ENCODE assay signal across 20 cellular contexts in genomic region chr12:63323942-63324341, GRCh38.
DNase-seq lines count a peak whose midpoint lies in the region; TF ChIP-seq lines count a peak whose summit lies in the region.
"Had no signal": no experiment of that assay in that cellular context is flagged by ENCODE, and none has a peak within 500 bp of the region (broad histone marks: within the 10 kb centered on the region; RNA-seq: fewer than 3 reads in every experiment).

No MANE protein-coding gene starts in this region.

- no peaks in the 10 kb centered on the region; the same call in 1 of the 2 replicates for H3K4me1 ChIP-seq in HEK293 (ENCODE audit: control insufficient read depth, insufficient read depth, low read length)
- peaks cover 7% of the 10 kb centered on the region for H3K4me1 ChIP-seq in neural progenitor cell
- H3K4me1 ChIP-seq: A549; BLaER1 treated with 17β-estradiol and CSF1 and Interleukin-3, amounts not matched to agents 10 nM and 100 nM; Caco-2 had no signal

- H3K9me3 Mint-ChIP-seq in neural progenitor cell = peaks cover 3% of the 10 kb centered on the region
- H3K9me3 Mint-ChIP-seq: CD4-positive, alpha-beta T cell; CD8-positive, alpha-beta T cell had no signal

- TF ChIP-seq CTCF in HEK293 (tag by site-specific recombination; IDR thresholded peaks at IDR 0.05) (no peak), neural progenitor cell (IDR thresholded peaks at IDR 0.05) (no peak)

- CTCF ChIA-PET in HEK293 (lab: Yijun Ruan, JAX) = no interaction called here

- H3K79me2 ChIP-seq in neural progenitor cell (ENCODE audit: low read depth) = no peaks in the 10 kb centered on the region

- H3K36me3 ChIP-seq in HEK293 (ENCODE audit: control insufficient read depth in 2 of 2, insufficient read depth in 1 of 2, low read length in 2 of 2) (no peaks in the 10 kb centered on the region), neural progenitor cell (no peaks in the 10 kb centered on the region)
- H3K36me3 ChIP-seq: BLaER1 treated with 17β-estradiol and CSF1 and Interleukin-3, amounts not matched to agents 10 nM and 100 nM had no signal

- H3K4me3 ChIP-seq in HEK293 (ENCODE audit: low read depth, low read length) = no peak overlapping the region
- no peak overlapping the region for H3K4me3 ChIP-seq in neural progenitor cell
- H3K4me3 ChIP-seq: A549; BLaER1 treated with 17β-estradiol and CSF1 and Interleukin-3, amounts not matched to agents 10 nM and 100 nM; GM12878 had no signal

- no peaks in the 10 kb centered on the region for H3K36me3 Mint-ChIP-seq in neural progenitor cell
- H3K36me3 Mint-ChIP-seq: CD8-positive, alpha-beta T cell had no signal

- no peak overlapping the region for H2AFZ ChIP-seq in neural progenitor cell (replicated peaks)

- H3K4me3 Mint-ChIP-seq in neural progenitor cell = no peak overlapping the region
- H3K4me3 Mint-ChIP-seq: B cell; CD4-positive, alpha-beta T cell; CD8-positive, alpha-beta T cell had no signal

- H3K9ac ChIP-seq in neural progenitor cell = no peak overlapping the region
- H3K9ac ChIP-seq: BLaER1 treated with 17β-estradiol and CSF1 and Interleukin-3, amounts not matched to agents 10 nM and 100 nM had no signal

- H3F3A ChIP-seq in neural progenitor cell (ENCODE audit: low read depth) = no peaks in the 10 kb centered on the region

- POLR2A ChIA-PET in HEK293 (lab: Yijun Ruan, JAX) = no interaction called here

- H3K9me3 ChIP-seq in HEK293 (ENCODE audit: control insufficient read depth, insufficient read depth, low read depth, low read length) = no peaks in the 10 kb centered on the region
- no peaks in the 10 kb centered on the region for H3K9me3 ChIP-seq in neural progenitor cell (ENCODE audit: low read depth)
- H3K9me3 ChIP-seq: A549; BLaER1 treated with 17β-estradiol and CSF1 and Interleukin-3, amounts not matched to agents 10 nM and 100 nM; Caco-2 had no signal

- DNase-seq in NCI-H510A treated with DMSO at 0.1 percent for 48 hours (lab: John Stamatoyannopoulos, UW) = peak; percentile 7
- DNase-seq in NCI-H510A (lab: John Stamatoyannopoulos, UW) = no peak
- no peak for DNase-seq in neural progenitor cell (ENCODE audit: low spot score)
- no peak for DNase-seq in hepatic stellate cell (ENCODE audit: low spot score)
- no peak for DNase-seq in activated CD4-positive, CD25-positive, alpha-beta regulatory T cell (lab: John Stamatoyannopoulos, UW)
- DNase-seq: AML-193; Caco-2; Calu3; CD4-positive, alpha-beta T cell; CD8-positive, alpha-beta T cell; DMS79 treated with DMSO at 0.1 percent for 48 hours; EL; GDM1 had no signal

- no peak overlapping the region for H3K27ac ChIP-seq in HEK293 (ENCODE audit: extremely low read depth, low read depth, low read length)
- H3K27ac ChIP-seq in neural progenitor cell = no peak overlapping the region
- H3K27ac ChIP-seq: 22Rv1; A549; BLaER1 treated with 17β-estradiol and CSF1 and Interleukin-3, amounts not matched to agents 10 nM and 100 nM; C4-2B had no signal

- H3K4me1 Mint-ChIP-seq in neural progenitor cell = no peaks in the 10 kb centered on the region
- H3K4me1 Mint-ChIP-seq: B cell had no signal

- H3K27ac Mint-ChIP-seq in neural progenitor cell = peak overlapping the region; percentile 68
- H3K27ac Mint-ChIP-seq: B cell; CD4-positive, alpha-beta T cell; CD8-positive, alpha-beta T cell had no signal

- H3K4me2 ChIP-seq in neural progenitor cell = no peak overlapping the region
- H3K4me2 ChIP-seq: A549; BLaER1 treated with 17β-estradiol and CSF1 and Interleukin-3, amounts not matched to agents 10 nM and 100 nM had no signal

- peaks cover 4% of the 10 kb centered on the region for H3K27me3 Mint-ChIP-seq in neural progenitor cell (ENCODE audit: insufficient read depth, low read depth)
- H3K27me3 Mint-ChIP-seq: CD4-positive, alpha-beta T cell had no signal

- no peaks in the 10 kb centered on the region for H3K27me3 ChIP-seq in neural progenitor cell
- H3K27me3 ChIP-seq: BLaER1 treated with 17β-estradiol and CSF1 and Interleukin-3, amounts not matched to agents 10 nM and 100 nM had no signal

- H4K20me1 ChIP-seq in neural progenitor cell (ENCODE audit: low read depth) = no peaks in the 10 kb centered on the region
- H4K20me1 ChIP-seq: BLaER1 treated with 17β-estradiol and CSF1 and Interleukin-3, amounts not matched to agents 10 nM and 100 nM had no signal

TF ChIP-seq in HEK293, 187 proteins besides CTCF, POLR2A, EP300 and RAD21:
- TF ChIP-seq SCRT2 (tag by site-specific recombination; IDR thresholded peaks at IDR 0.05) (no peak), ZNF26 (tag by site-specific recombination; IDR thresholded peaks at IDR 0.05) (no peak), REPIN1 (tag by site-specific recombination; IDR thresholded peaks at IDR 0.05; ENCODE audit: low read depth) (no peak), ZNF501 (tag by site-specific recombination; IDR thresholded peaks at IDR 0.05) (no peak), ZNF140 (tag by site-specific recombination; IDR thresholded peaks at IDR 0.05) (no peak), ZNF549 (tag by site-specific recombination; IDR thresholded peaks at IDR 0.05) (0 out of 2 replicates have a peak, but pooled peaks have one; percentile 15), ZSCAN4 (tag by site-specific recombination; IDR thresholded peaks at IDR 0.05) (no peak)
